ENCODE assay signal across 1 cellular context in genomic region chr12:51362747-51363342, GRCh38.
TF ChIP-seq lines count a peak whose summit lies in the region.

No MANE protein-coding gene starts in this region.

TF ChIP-seq in HepG2, 621 proteins besides CTCF, POLR2A, EP300 and RAD21:
- TF ChIP-seq TARDBP (CRISPR knock-in tag; IDR thresholded peaks at IDR 0.05) = no peak
- peak; percentile 89 for TF ChIP-seq ZNF121 (CRISPR knock-in tag; IDR thresholded peaks at IDR 0.05)
- TF ChIP-seq HNRNPLL (IDR thresholded peaks at IDR 0.05; ENCODE audit: low read depth, low read length, poor library complexity, severe bottlenecking) = no peak
TF ChIP-seq in HepG2: peak in this region for 1.
